In the genomic region with DNA sequence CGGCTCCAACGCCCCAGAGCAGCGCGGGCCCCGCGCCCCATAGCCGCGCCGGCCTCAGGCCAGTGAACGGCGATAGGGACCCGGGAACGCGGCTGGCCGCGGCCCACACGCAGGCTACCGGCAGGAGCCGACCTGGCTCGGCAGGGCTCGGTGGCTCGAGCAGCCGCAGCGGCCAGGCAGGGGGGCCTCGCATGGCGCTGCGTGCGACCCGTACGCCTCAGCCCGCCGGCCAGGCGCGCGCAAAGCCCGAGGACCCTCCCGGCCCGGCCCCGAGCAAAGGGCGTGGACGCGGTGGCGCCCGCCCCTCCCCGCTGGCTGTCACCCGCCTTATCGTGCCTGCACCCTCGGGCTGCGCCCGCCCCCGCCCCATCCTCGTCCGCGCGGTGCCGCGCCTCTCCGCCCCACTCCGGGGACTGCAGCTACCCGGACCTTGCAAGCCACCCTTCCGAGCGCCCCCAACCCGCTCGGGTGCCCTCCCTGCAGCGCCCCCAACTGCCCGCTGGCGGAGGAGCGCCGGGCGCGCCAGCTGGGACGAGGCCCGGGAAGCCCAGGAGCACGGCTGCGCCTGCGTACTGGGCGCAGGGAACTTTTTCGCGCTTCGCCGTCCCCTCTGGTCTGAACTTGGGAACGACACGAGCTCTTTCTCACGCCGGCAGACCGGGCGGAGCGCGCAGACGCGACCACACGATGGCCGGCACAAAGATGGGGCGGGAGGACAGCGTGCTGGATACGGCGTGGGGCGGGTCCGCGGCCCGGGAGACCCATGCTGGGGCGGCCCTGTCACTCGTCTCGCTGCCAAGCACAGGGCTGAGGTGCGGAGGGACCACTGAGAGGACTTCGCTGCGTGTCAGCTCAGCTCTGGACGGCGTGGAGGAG, we compare ENCODE assay signal across 8 cellular contexts. TPM values are rescaled to one million over a fixed set of nuclear protein-coding genes. Genes with fewer than 3 reads are reported as not detected.
DNase-seq lines count a peak whose midpoint lies in the region; ATAC-seq and TF ChIP-seq lines count a peak whose summit lies in the region.

A gene (minus strand): TSS at position 248 of the 876 bp plus-strand sequence. CDS start 55 bp downstream, at position 193.

- H3K4me3 ChIP-seq in MM.1S (ENCODE audit: low read length), result peak within 1 kb of the TSS; percentile 78
- H3K4me3 ChIP-seq in SJCRH30, result peak within 1 kb of the TSS; percentile 78
- H3K4me3 ChIP-seq in neuron (ENCODE audit: low read length), result peak within 1 kb of the TSS; percentile 96
- peak within 1 kb of the TSS; percentile 78 to 91 (median 83) for H3K4me3 ChIP-seq in subcutaneous abdominal adipose tissue (ENCODE audit: low read depth in 1 of 5, low read length in 5 of 5)

- peaks cover 20% of the 10 kb centered on the region for H3K4me1 ChIP-seq in MM.1S (ENCODE audit: low read length)
- H3K4me1 ChIP-seq in SJCRH30, result peaks cover 7% of the 10 kb centered on the region; the same call in 1 of the 2 replicates
- H3K4me1 ChIP-seq in foreskin keratinocyte, result peaks cover 11% of the 10 kb centered on the region
- peaks cover 15% of the 10 kb centered on the region for H3K4me1 ChIP-seq in neuron (ENCODE audit: insufficient read depth, low read length)
- peaks cover 15 to 43% (median 38%) of the 10 kb centered on the region in 5 donors for H3K4me1 ChIP-seq in subcutaneous abdominal adipose tissue (ENCODE audit: control insufficient read depth in 5 of 5, insufficient read depth in 5 of 5, low read length in 5 of 5)

- H3K9ac ChIP-seq in MM.1S (ENCODE audit: low read length), result peak within 1 kb of the TSS; percentile 70
- peak within 1 kb of the TSS; percentile 73 to 85 (median 76) for H3K9ac ChIP-seq in subcutaneous abdominal adipose tissue (ENCODE audit: low read length in 5 of 5)

- DNase-seq in GM03348 (ENCODE audit: low spot score) (peak; percentile 99), HCEC 1CT (peak; percentile 98), MM.1S (peak; percentile 100), SJCRH30 (peak; percentile 97 to 98), foreskin keratinocyte (peak; percentile 84 to 92)
- peak; percentile 74 for DNase-seq in activated gamma-delta T cell treated with anti-CD3 and anti-CD28 coated beads, Interleukin-2, amount 50 U/mL, for 16 hours (ENCODE audit: low read depth)

- H3K79me2 ChIP-seq in MM.1S (ENCODE audit: low read length), result peaks cover 43% of the 10 kb centered on the region

- H4K20me1 ChIP-seq in MM.1S (ENCODE audit: insufficient read depth, low read length), result no peaks in the 10 kb centered on the region

- H3K4me2 ChIP-seq in MM.1S (ENCODE audit: low read depth, low read length), result peak within 1 kb of the TSS; percentile 88

- no peaks in the 10 kb centered on the region for H3K9me3 ChIP-seq in MM.1S (replicated peaks; ENCODE audit: insufficient read depth, low read length)
- H3K9me3 ChIP-seq in SJCRH30 (replicated peaks), result no peaks in the 10 kb centered on the region
- no peaks in the 10 kb centered on the region for H3K9me3 ChIP-seq in neuron (ENCODE audit: low read length)
- no peaks in the 10 kb centered on the region for H3K9me3 ChIP-seq in subcutaneous abdominal adipose tissue (ENCODE audit: control insufficient read depth in 5 of 5, low read length in 5 of 5)

- H3K27me3 ChIP-seq in MM.1S (replicated peaks; ENCODE audit: insufficient read depth, low read length), result no peaks in the 10 kb centered on the region
- H3K27me3 ChIP-seq in SJCRH30, result no peaks in the 10 kb centered on the region
- no peaks in the 10 kb centered on the region for H3K27me3 ChIP-seq in foreskin keratinocyte
- no peaks in the 10 kb centered on the region for H3K27me3 ChIP-seq in neuron (ENCODE audit: insufficient read depth, low read length)
- H3K27me3 ChIP-seq in subcutaneous abdominal adipose tissue (ENCODE audit: control insufficient read depth in 5 of 5, insufficient read depth in 4 of 5, low read length in 5 of 5), result peaks cover 0 to 4% (median 0%) of the 10 kb centered on the region in 5 donors

- no peaks in the 10 kb centered on the region for H3K9me2 ChIP-seq in MM.1S (replicated peaks; ENCODE audit: insufficient read depth, low read length)

- H3K27ac ChIP-seq in MM.1S (ENCODE audit: low read length) (peak within 1 kb of the TSS; percentile 70), SJCRH30 (no peak within 1 kb of the TSS), foreskin keratinocyte (peak within 1 kb of the TSS; percentile 39), subcutaneous abdominal adipose tissue (ENCODE audit: low read depth, low read length) (peak within 1 kb of the TSS; percentile 81)

- H3F3A ChIP-seq in MM.1S (ENCODE audit: insufficient read depth, low read length), result peaks cover 11% of the 10 kb centered on the region

- ATAC-seq in foreskin keratinocyte, result peak; percentile 89

- H3K36me3 ChIP-seq in MM.1S (replicated peaks; ENCODE audit: insufficient read depth, low read length) (no peaks in the 10 kb centered on the region), SJCRH30 (no peaks in the 10 kb centered on the region), neuron (ENCODE audit: insufficient read depth, low read length) (no peaks in the 10 kb centered on the region), subcutaneous abdominal adipose tissue (ENCODE audit: control insufficient read depth in 5 of 5, insufficient read depth in 5 of 5, low read length in 5 of 5) (no peaks in the 10 kb centered on the region)

- TF ChIP-seq CTCF in MM.1S (IDR thresholded peaks at IDR 0.05; ENCODE audit: low read length), result peak; percentile 91
- TF ChIP-seq CTCF in foreskin keratinocyte (conservative IDR thresholded peaks at IDR 0.05), result peak; percentile 94

- peak within 1 kb of the TSS; percentile 75 for H2AFZ ChIP-seq in MM.1S (ENCODE audit: low read length)
- H2AFZ ChIP-seq in neuron (ENCODE audit: low read depth, low read length), result peak within 1 kb of the TSS; percentile 66

RNA-seq across cellular contexts. Expression of the gene that starts here (rescaled TPM):
- total RNA-seq in SJCRH30 (2014; rRNA removed; shearing (Covaris generic)), result 14.9 and 18.3 TPM in 2 replicates
- total RNA-seq in foreskin keratinocyte, result 14.7 and 17.2 TPM in 2 replicates
- 5.0 and 7.0 TPM in 2 replicates for polyA plus RNA-seq in foreskin keratinocyte
